14 cellular contexts compared by ENCODE assay signal in genomic region chr19:8988204-8988603, GRCh38. TPM values are rescaled to one million over a fixed set of nuclear protein-coding genes. Genes with fewer than 3 reads are reported as not detected.
DNase-seq lines count a peak whose midpoint lies in the region; ATAC-seq, FAIRE-seq and TF ChIP-seq lines count a peak whose summit lies in the region.
"Had no signal": no experiment of that assay in that cellular context is flagged by ENCODE, and none has a peak within 500 bp of the region (broad histone marks: within the 10 kb centered on the region; RNA-seq: fewer than 3 reads in every experiment).

No MANE protein-coding gene starts in this region.

- H3K9me2 ChIP-seq in OCI-LY1 (ENCODE audit: low read depth, low read length): no peaks in the 10 kb centered on the region

- H3K4me3 ChIP-seq in OCI-LY1 (ENCODE audit: low read depth, low read length, poor library complexity, severe bottlenecking): no peak overlapping the region

- no peak overlapping the region for H3K27ac ChIP-seq in OCI-LY1 (ENCODE audit: low read depth, low read length, poor library complexity, severe bottlenecking)

- intact Hi-C loops in left colon (cut with DNase I, micrococcal nuclease): no loop called here

- H3K4me1 Mint-ChIP-seq in activated T-cell treated with anti-CD3 and anti-CD28 coated beads, Interleukin-2, amount 50 U/mL, for 4 hours (ENCODE audit: low read depth): no peaks in the 10 kb centered on the region
- no peaks in the 10 kb centered on the region for H3K4me1 Mint-ChIP-seq in chondrocyte (ENCODE audit: low read depth)
- H3K4me1 Mint-ChIP-seq: activated CD8-positive, alpha-beta memory T cell treated with anti-CD3 and anti-CD28 coated beads, Interleukin-2, amount 10 ng/mL, durations not matched to agents 7 days and 5 days; brain; IgD-negative memory B cell had no signal

- peak; percentile 35; the same call in 1 of the 2 replicates for TF ChIP-seq CTCF in OCI-LY1 (IDR thresholded peaks at IDR 0.05; ENCODE audit: low read length)
- TF ChIP-seq CTCF in chondrocyte (IDR thresholded peaks at IDR 0.05): peak; percentile 12

- no peaks in the 10 kb centered on the region for H3K36me3 Mint-ChIP-seq in activated T-cell treated with anti-CD3 and anti-CD28 coated beads, Interleukin-2, amount 50 U/mL, for 4 hours (ENCODE audit: insufficient read depth)
- H3K36me3 Mint-ChIP-seq in chondrocyte (ENCODE audit: low read depth): no peaks in the 10 kb centered on the region
- H3K36me3 Mint-ChIP-seq: activated CD8-positive, alpha-beta memory T cell treated with anti-CD3 and anti-CD28 coated beads, Interleukin-2, amount 10 ng/mL, durations not matched to agents 7 days and 5 days; brain; IgD-negative memory B cell had no signal

- H3K27me3 Mint-ChIP-seq in activated T-cell treated with anti-CD3 and anti-CD28 coated beads, Interleukin-2, amount 50 U/mL, for 4 hours (ENCODE audit: low read depth): peaks cover 2% of the 10 kb centered on the region
- H3K27me3 Mint-ChIP-seq in chondrocyte (ENCODE audit: low read depth): no peaks in the 10 kb centered on the region
- H3K27me3 Mint-ChIP-seq: activated CD8-positive, alpha-beta memory T cell treated with anti-CD3 and anti-CD28 coated beads, Interleukin-2, amount 10 ng/mL, durations not matched to agents 7 days and 5 days; brain; IgD-negative memory B cell had no signal

- no peak for FAIRE-seq in HTR-8/SVneo (lab: Jason Lieb, UNC)
- FAIRE-seq: endometrium had no signal

- H3K27ac Mint-ChIP-seq in chondrocyte (ENCODE audit: unreplicated experiment): no peak overlapping the region
- H3K27ac Mint-ChIP-seq: activated CD8-positive, alpha-beta memory T cell treated with anti-CD3 and anti-CD28 coated beads, Interleukin-2, amount 10 ng/mL, durations not matched to agents 7 days and 5 days; brain; IgD-negative memory B cell had no signal

- no peaks in the 10 kb centered on the region for H3K4me1 ChIP-seq in OCI-LY1 (ENCODE audit: insufficient read depth, low read length, severe bottlenecking)

- no peaks in the 10 kb centered on the region for H3K9me3 Mint-ChIP-seq in activated T-cell treated with anti-CD3 and anti-CD28 coated beads, Interleukin-2, amount 50 U/mL, for 4 hours
- peaks cover 25% of the 10 kb centered on the region for H3K9me3 Mint-ChIP-seq in chondrocyte (ENCODE audit: low read depth)

- no peak overlapping the region for H3K9ac ChIP-seq in OCI-LY1 (ENCODE audit: low read length)

- no peak overlapping the region for H2AFZ ChIP-seq in OCI-LY1 (ENCODE audit: low read length)

- ATAC-seq in activated T-cell treated with anti-CD3 and anti-CD28 coated beads, Interleukin-2, amount 50 U/mL, for 4 hours: no peak
- ATAC-seq in HG02798 (IDR thresholded peaks at IDR 0.05; ENCODE audit: poor library complexity, unreplicated experiment) (no peak), left colon (no peak)
- ATAC-seq: activated CD8-positive, alpha-beta memory T cell treated with anti-CD3 and anti-CD28 coated beads, Interleukin-2, amount 10 ng/mL, durations not matched to agents 7 days and 5 days had no signal

- H3K79me2 ChIP-seq in OCI-LY1 (ENCODE audit: insufficient read depth, low read length): no peaks in the 10 kb centered on the region

- H3K36me3 ChIP-seq in OCI-LY1 (ENCODE audit: insufficient read depth, low read length): no peaks in the 10 kb centered on the region

- H3K4me2 ChIP-seq in OCI-LY1 (ENCODE audit: low read length): no peak overlapping the region

- no peaks in the 10 kb centered on the region for H4K20me1 ChIP-seq in OCI-LY1 (ENCODE audit: insufficient read depth, low read length)

- H3K4me3 Mint-ChIP-seq in activated T-cell treated with anti-CD3 and anti-CD28 coated beads, Interleukin-2, amount 50 U/mL, for 4 hours: no peak overlapping the region
- H3K4me3 Mint-ChIP-seq in chondrocyte (ENCODE audit: unreplicated experiment): no peak overlapping the region
- H3K4me3 Mint-ChIP-seq: activated CD8-positive, alpha-beta memory T cell treated with anti-CD3 and anti-CD28 coated beads, Interleukin-2, amount 10 ng/mL, durations not matched to agents 7 days and 5 days; brain; IgD-negative memory B cell had no signal

- H3K9me3 ChIP-seq in OCI-LY1 (ENCODE audit: low read length): no peaks in the 10 kb centered on the region

- H3K27me3 ChIP-seq in OCI-LY1 (ENCODE audit: insufficient read depth, low read length): no peaks in the 10 kb centered on the region

- no peaks in the 10 kb centered on the region for H3F3A ChIP-seq in OCI-LY1 (ENCODE audit: insufficient read depth, low read length)

- DNase-seq in activated T-cell treated with anti-CD3 and anti-CD28 coated beads for 4 hours: peak; percentile 21
- DNase-seq in activated T-cell treated with anti-CD3 and anti-CD28 coated beads, Interleukin-2, amount 50 U/mL, for 4 hours: no peak
- DNase-seq in chondrocyte (ENCODE audit: low spot score): no peak
- DNase-seq in stimulated activated CD8-positive, alpha-beta memory T cell treated with anti-CD3 and anti-CD28 coated beads, Interleukin-15, amount 100 ng/mL, for 24 hours (ENCODE audit: low read depth): peak; percentile 2
- DNase-seq in HTR-8/SVneo (ENCODE audit: insufficient read length, low spot score): no peak
- no peak for DNase-seq in left colon
- DNase-seq: activated CD8-positive, alpha-beta memory T cell treated with anti-CD3 and anti-CD28 coated beads, Interleukin-2, amount 10 ng/mL, durations not matched to agents 7 days and 5 days; C1 segment of cervical spinal cord; NCI-H2227 treated with DMSO at 0.1 percent for 48 hours had no signal

RNA-seq across cellular contexts. Expression of gene MUC16, which starts 22.0 kb away (rescaled TPM):
- under 1 TPM in 1 of 3 donors, not detected in 2; 0.03 TPM for total RNA-seq in activated T-cell treated with anti-CD3 and anti-CD28 coated beads, Interleukin-2, amount 50 U/mL, for 4 hours
- not detected in 3 replicates for total RNA-seq in chondrocyte
- total RNA-seq in left colon: under 1 TPM; under 0.01 to 0.03 TPM

Comparison
In these comparisons a context has a peak if more than half of its experiments do, and no peak if none do; other contexts are left out.
1. DNase-seq: peak in activated T-cell treated with anti-CD3 and anti-CD28 coated beads for 4 hours (single experiment) and stimulated activated CD8-positive, alpha-beta memory T cell treated with anti-CD3 and anti-CD28 coated beads, Interleukin-15, amount 100 ng/mL, for 24 hours (single experiment); none in activated T-cell treated with anti-CD3 and anti-CD28 coated beads, Interleukin-2, amount 50 U/mL, for 4 hours (single experiment), chondrocyte (single experiment), HTR-8/SVneo (single experiment) and left colon (0 of 2).